In genomic region chr11:86015699-86016098, GRCh38 we compare ENCODE assay signal across 19 cellular contexts. TPM values are rescaled to one million over a fixed set of nuclear protein-coding genes. Genes with fewer than 3 reads are reported as not detected.
DNase-seq lines count a peak whose midpoint lies in the region; ATAC-seq, FAIRE-seq and TF ChIP-seq lines count a peak whose summit lies in the region.
"Had no signal": no experiment of that assay in that cellular context is flagged by ENCODE, and none has a peak within 500 bp of the region (broad histone marks: within the 10 kb centered on the region; RNA-seq: fewer than 3 reads in every experiment).

No MANE protein-coding gene starts in this region.

- H4K20me1 ChIP-seq in GM23248 (ENCODE audit: insufficient read depth) (no peaks in the 10 kb centered on the region), K562 (replicated peaks; ENCODE audit: control insufficient read depth, insufficient read depth, low read length) (no peaks in the 10 kb centered on the region; the same call in 1 of the 2 replicates)

- intact Hi-C loops in CD4-positive, alpha-beta T cell (cut with DNase I, micrococcal nuclease): no loop called here
- intact Hi-C loops in K562 (cut with micrococcal nuclease): no loop called here

- H3K9me1 ChIP-seq in K562 (ENCODE audit: control insufficient read depth, insufficient read depth, low read length): no peaks in the 10 kb centered on the region

- no peak overlapping the region for H3K4me3 Mint-ChIP-seq in CD4-positive, alpha-beta T cell
- no peak overlapping the region for H3K4me3 Mint-ChIP-seq in neural crest cell

- TF ChIP-seq EP300 in K562 (IDR thresholded peaks at IDR 0.05; ENCODE audit: low read length): no peak

- WGBS in GM23248 (ENCODE audit: low coverage in 1 of 2, low lambda C conversion rate in 2 of 2, missing lambda C conversion rate in 2 of 2), 2 experiments: 97 to 99% methylated on average over 4 of the region's 4 CpGs
- 88% methylated on average over 4 of the region's 4 CpGs for WGBS in K562 (ENCODE audit: insufficient coverage, low coverage, missing lambda C conversion rate)

- H3K4me1 Mint-ChIP-seq in CD4-positive, alpha-beta T cell (ENCODE audit: low read depth): peaks cover 23% of the 10 kb centered on the region
- peaks cover 32% of the 10 kb centered on the region for H3K4me1 Mint-ChIP-seq in neural crest cell

- H3K27ac Mint-ChIP-seq in CD4-positive, alpha-beta T cell: peak overlapping the region; percentile 32
- H3K27ac Mint-ChIP-seq in neural crest cell (ENCODE audit: unreplicated experiment): peak overlapping the region; percentile 4

- H3K9me2 ChIP-seq in GM23248 (ENCODE audit: insufficient read depth): no peaks in the 10 kb centered on the region

- peaks cover 53% of the 10 kb centered on the region for H3F3A ChIP-seq in GM23248 (ENCODE audit: insufficient read depth)

- H3K4me1 ChIP-seq in GM23248 (ENCODE audit: insufficient read depth) (peaks cover 6% of the 10 kb centered on the region; the same call in 1 of the 2 replicates), K562 (replicated peaks in 1 of 2; ENCODE audit: control insufficient read depth in 2 of 2, insufficient read depth in 2 of 2, low read length in 2 of 2) (no peaks in the 10 kb centered on the region; a peak in 1 of 5 replicates)
- H3K4me1 ChIP-seq: body of pancreas had no signal

- no peaks in the 10 kb centered on the region for H3K9me3 ChIP-seq in CD4-positive, alpha-beta T cell (ENCODE audit: control insufficient read depth, low read length)
- no peaks in the 10 kb centered on the region for H3K9me3 ChIP-seq in GM23248 (ENCODE audit: low read depth)
- no peaks in the 10 kb centered on the region for H3K9me3 ChIP-seq in K562 (replicated peaks; ENCODE audit: control insufficient read depth, insufficient read depth, low read depth, low read length)
- H3K9me3 ChIP-seq: body of pancreas, spleen, thoracic aorta had no signal

- H3K9ac ChIP-seq in GM23248 (no peak overlapping the region), K562 (ENCODE audit: insufficient read depth in 1 of 2, low read depth in 2 of 2, low read length in 2 of 2) (0 out of 4 replicates have a peak overlapping the region, but pooled peaks of 1 of the 2 experiments have one; percentile 10)

- H3K79me2 ChIP-seq in GM23248 (ENCODE audit: insufficient read depth) (peaks cover 100% of the 10 kb centered on the region), K562 (ENCODE audit: control insufficient read depth, insufficient read depth, low read length) (peaks cover 84% of the 10 kb centered on the region)

- H3K36me3 ChIP-seq in GM23248 (ENCODE audit: low read depth) (peaks cover 73% of the 10 kb centered on the region), K562 (ENCODE audit: control insufficient read depth, insufficient read depth, low read length) (peaks cover 93% of the 10 kb centered on the region)

- H3K9me3 Mint-ChIP-seq in CD4-positive, alpha-beta T cell: no peaks in the 10 kb centered on the region
- H3K9me3 Mint-ChIP-seq in neural crest cell: peaks cover 4% of the 10 kb centered on the region

- no peak for FAIRE-seq in K562 (lab: Jason Lieb, UNC)

- no peak overlapping the region for H3K4me2 ChIP-seq in GM23248 (ENCODE audit: unreplicated experiment)
- H3K4me2 ChIP-seq in K562 (ENCODE audit: insufficient read depth, low read length): no peak overlapping the region

- in situ Hi-C loops in GM23248 (cut with MboI) (no loop called here), K562 (cut with MboI) (no loop called here), G401 (cut with HindIII; ENCODE audit: low sequenced_read_pairs) (no loop called here)

- TF ChIP-seq POLR2A in K562 (conservative IDR thresholded peaks at IDR 0.05): no peak

- no peaks in the 10 kb centered on the region for H3K27me3 Mint-ChIP-seq in CD4-positive, alpha-beta T cell
- H3K27me3 Mint-ChIP-seq in neural crest cell (ENCODE audit: low read depth): no peaks in the 10 kb centered on the region

- DNase-seq in CD4-positive, alpha-beta T cell: no peak
- DNase-seq in GM23248 (no peak), K562 (ENCODE audit: extremely low read depth in 1 of 4, low spot score in 3 of 4) (no peak), neural crest cell (ENCODE audit: low read depth, low spot score) (no peak), G401 (ENCODE audit: low spot score) (no peak), iPS-NIHi11 (ENCODE audit: low spot score) (no peak), iPS-NIHi7 (ENCODE audit: extremely low spot score) (no peak)
- DNase-seq: body of pancreas; DMS153; GOT3; Karpas-422; NCI-H524; spleen; stimulated activated CD4-positive, alpha-beta T cell treated with anti-CD3 and anti-CD28 coated beads, Interleukin-4, amount 100 ng/mL, for 1 hour; stimulated activated naive CD4-positive, alpha-beta T cell treated with Interleukin-2 at 50 U/mL for 16 hours; T-helper 1 cell had no signal

- BruUV-seq in K562 (replicated peaks; lab: Mats Ljungman, UMichigan): no TSS peak

- peaks cover 76% of the 10 kb centered on the region for H3K36me3 Mint-ChIP-seq in CD4-positive, alpha-beta T cell (ENCODE audit: low read depth)
- peaks cover 22% of the 10 kb centered on the region for H3K36me3 Mint-ChIP-seq in neural crest cell (ENCODE audit: low read depth)

- TF ChIP-seq RAD21 in K562 (CRISPR knock-in tag; conservative IDR thresholded peaks at IDR 0.05 in 1 of 2, IDR thresholded peaks at IDR 0.05 in 1 of 2): no peak

- no peaks in the 10 kb centered on the region for H3K27me3 ChIP-seq in CD4-positive, alpha-beta T cell (ENCODE audit: control insufficient read depth, insufficient read depth, low read length)
- H3K27me3 ChIP-seq in GM23248 (replicated peaks; ENCODE audit: insufficient read depth): no peaks in the 10 kb centered on the region
- H3K27me3 ChIP-seq in K562 (ENCODE audit: control insufficient read depth in 2 of 2, insufficient read depth in 2 of 2, low read length in 2 of 2): no peaks in the 10 kb centered on the region
- H3K27me3 ChIP-seq: body of pancreas, spleen had no signal

- no peak for TF ChIP-seq CTCF in CD4-positive, alpha-beta T cell (IDR thresholded peaks at IDR 0.05)
- TF ChIP-seq CTCF in K562 (IDR thresholded peaks at IDR 0.05 in 2 of 3, conservative IDR thresholded peaks at IDR 0.05 in 1 of 3; ENCODE audit: insufficient read depth in 2 of 3, low read depth in 1 of 3, low read length in 3 of 3): no peak
- no peak for TF ChIP-seq CTCF in neural crest cell (conservative IDR thresholded peaks at IDR 0.05)

- POLR2A ChIA-PET in CD4-positive, alpha-beta T cell (lab: Charles Lee): interaction anchor here (0.7 kb wide), 1 partner anchor 53 kb away, joined by 3 read pairs; the partner anchor contains the start of gene PICALM
- POLR2A ChIA-PET in K562 (lab: Yijun Ruan, JAX): interaction anchor here (0.9 to 4.3 kb wide), 7 partner anchors 8 to 187 kb away, joined by 3 to 21 read pairs (median 4); no protein-coding TSS in a partner anchor

- no peak overlapping the region for H2AFZ ChIP-seq in GM23248
- no peak overlapping the region for H2AFZ ChIP-seq in K562 (ENCODE audit: low read depth, low read length)

- H3K4me3 ChIP-seq in GM23248 (no peak overlapping the region), K562 (no peak overlapping the region)
- H3K4me3 ChIP-seq: body of pancreas, spleen, thoracic aorta had no signal

- no peak for ATAC-seq in CD4-positive, alpha-beta T cell (ENCODE audit: poor library complexity)
- peak; percentile 33 for ATAC-seq in K562
- ATAC-seq: body of pancreas had no signal

- H3K27ac ChIP-seq in CD4-positive, alpha-beta T cell (ENCODE audit: low read depth, low read length): no peak overlapping the region
- H3K27ac ChIP-seq in GM23248: 0 out of 2 replicates have a peak overlapping the region, but pooled peaks have one; percentile 4
- no peak overlapping the region; the same call in 2 of the 3 replicates for H3K27ac ChIP-seq in K562 (ENCODE audit: extremely low read depth, low read depth, low read length)
- H3K27ac ChIP-seq: body of pancreas, C4-2B, epithelial cell of prostate, thoracic aorta had no signal

- CTCF ChIA-PET in CD4-positive, alpha-beta T cell (lab: Charles Lee): interaction anchor here (1.1 to 1.2 kb wide), 2 partner anchors 10 to 26 kb away, joined by 3 to 5 read pairs; no protein-coding TSS in a partner anchor
- CTCF ChIA-PET in K562 (lab: Yijun Ruan, JAX; ENCODE audit: low intra/inter-chr PET ratio): no interaction called here

TF ChIP-seq in K562, 482 proteins besides CTCF, POLR2A, EP300 and RAD21:
- TF ChIP-seq MTA3 (IDR thresholded peaks at IDR 0.05; ENCODE audit: borderline replicate concordance): no peak
- peak; percentile 70; the same call in 1 of the 2 replicates for TF ChIP-seq NR2C1 (IDR thresholded peaks at IDR 0.05)
- peak; percentile 72 for TF ChIP-seq NR2C1 (tag; IDR thresholded peaks at IDR 0.05)
- no peak for TF ChIP-seq ZNF668 (CRISPR knock-in tag; IDR thresholded peaks at IDR 0.05)
- no peak for TF ChIP-seq NR2C2 (CRISPR knock-in tag; IDR thresholded peaks at IDR 0.05)
- TF ChIP-seq NR2C2 (tag; IDR thresholded peaks at IDR 0.05): peak; percentile 28; the same call in 1 of the 2 replicates

RNA-seq across cellular contexts. Expression of gene PICALM, which starts 53.2 kb away (rescaled TPM):
- total RNA-seq in CD4-positive, alpha-beta T cell: 10 to 100 TPM; 73.3 to 77.3 TPM
- total RNA-seq in GM23248 (2014; rRNA removed; shearing (Covaris generic)): 277 and 310 TPM in 2 replicates
- polyA plus RNA-seq in GM23248 (2016; fragmentation: Nextera tagmentation; extraction: Ambion mirVana) (69.7 and 73.2 TPM in 2 replicates), K562 (2011; rRNA removed) (681 and 990 TPM in 2 replicates), K562 (2014; fragmentation: Illumina TruSeq; extraction: Trizol) (445 and 542 TPM in 2 replicates), K562 (2014; fragmentation: Nextera tagmentation; extraction: Ambion mirVana) (100 to 1,000 TPM in 1 of 2 experiments, 10 to 100 TPM in 1; 41.3 to 129 TPM), K562 (2014; rRNA removed) (304 TPM in 2 replicates)
- total RNA-seq in K562 (2011; cell fraction: chromatin; rRNA removed; ENCODE audit: low replicate concordance): 475 and 1,498 TPM in 2 replicates
- 202 and 279 TPM in 2 replicates for total RNA-seq in K562 (2011; cell fraction: nucleolus; rRNA removed)
- total RNA-seq in K562 (2011; cell fraction: nucleoplasm; rRNA removed): 517 and 758 TPM in 2 replicates
- total RNA-seq in K562 (2014; rRNA removed) (230 and 307 TPM in 2 replicates), K562 (2014; rRNA removed; fragmentation: Illumina TruSeq; extraction: Trizol) (340 and 386 TPM in 2 replicates), K562 (2015; rRNA removed; fragmentation: Illumina TruSeq; extraction: Trizol) (269 and 309 TPM in 2 replicates), K562 (2021) (281 and 340 TPM in 2 replicates), neural crest cell (109 and 111 TPM in 2 replicates)
- 509 and 566 TPM in 2 replicates for polyA plus RNA-seq in K562 (2011; cell fraction: cytosol; rRNA removed)
- 499 and 568 TPM in 2 replicates for polyA plus RNA-seq in K562 (2011; cell fraction: nucleus; rRNA removed)
- polyA plus RNA-seq in K562 (2012): 259 and 286 TPM in 2 replicates
- 1,181 and 1,573 TPM in 2 replicates for polyA minus RNA-seq in K562 (2011; rRNA and poly(A)+ RNA removed)
- 387 and 658 TPM in 2 replicates for polyA minus RNA-seq in K562 (2011; cell fraction: cytosol; rRNA and poly(A)+ RNA removed)
- polyA minus RNA-seq in K562 (2011; cell fraction: nucleus; rRNA and poly(A)+ RNA removed): 394 and 431 TPM in 2 replicates
- total RNA-seq in G401 (2014; rRNA removed; shearing (Covaris generic)): 45.5 and 101 TPM in 2 replicates
